ENCODE assay signal across 1 cellular context in the genomic region with DNA sequence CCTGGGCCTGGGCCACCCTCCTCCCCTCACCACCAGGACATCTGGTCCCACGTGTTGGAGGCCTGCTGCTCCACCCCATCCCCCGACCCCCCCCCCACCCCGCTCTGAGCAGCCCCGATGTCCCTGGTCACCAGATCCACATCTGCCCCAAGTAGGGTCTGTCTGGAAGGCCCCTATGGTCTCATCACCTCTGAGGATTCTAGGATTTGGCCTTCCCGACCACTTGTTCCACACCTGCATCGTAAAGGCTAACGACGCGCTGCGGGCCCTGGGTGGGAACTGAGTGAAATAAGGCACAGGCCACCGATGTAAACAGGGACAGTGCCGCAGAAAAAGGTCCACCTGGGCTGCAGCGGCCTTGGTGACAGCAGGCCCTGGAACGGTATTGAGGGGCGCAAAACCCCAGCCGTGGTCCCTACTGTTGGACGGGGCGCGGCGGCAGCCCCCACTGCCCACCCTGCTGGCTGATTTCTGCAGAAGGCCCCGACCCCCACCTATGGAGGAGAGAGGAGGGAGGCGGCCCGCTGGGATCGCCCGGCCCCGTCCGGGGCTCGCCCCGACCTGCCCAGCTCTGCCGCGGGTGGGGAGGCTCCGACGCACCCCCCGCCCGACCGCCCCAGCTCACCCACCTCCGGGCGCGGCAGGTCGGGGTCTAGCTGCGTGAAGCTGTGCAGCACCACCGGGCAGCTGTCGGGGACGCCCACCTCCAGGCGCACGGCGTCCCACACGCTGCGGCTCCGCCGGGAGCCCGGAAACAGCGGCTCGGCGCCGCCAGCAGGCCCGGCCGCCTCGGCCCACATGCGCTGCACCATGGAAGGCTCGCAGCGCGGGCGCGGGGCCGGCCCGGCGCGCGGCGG.
TF ChIP-seq lines count a peak whose summit lies in the region.

No MANE protein-coding gene starts in this region.

TF ChIP-seq in K562, 482 proteins besides CTCF, POLR2A, EP300 and RAD21 (continued from another document):
- no peak for TF ChIP-seq PATZ1 (CRISPR knock-in tag; IDR thresholded peaks at IDR 0.05; ENCODE audit: borderline replicate concordance)
- TF ChIP-seq NR4A1 (CRISPR knock-in tag; IDR thresholded peaks at IDR 0.05) = no peak
- TF ChIP-seq NR4A1 (tag; IDR thresholded peaks at IDR 0.05) = no peak
- TF ChIP-seq, protein P1, sequence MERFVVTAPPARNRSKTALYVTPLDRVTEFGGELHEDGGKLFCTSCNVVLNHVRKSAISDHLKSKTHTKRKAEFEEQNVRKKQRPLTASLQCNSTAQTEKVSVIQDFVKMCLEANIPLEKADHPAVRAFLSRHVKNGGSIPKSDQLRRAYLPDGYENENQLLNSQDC (CRISPR knock-in tag; IDR thresholded peaks at IDR 0.05) = no peak
- TF ChIP-seq RBBP5 (IDR thresholded peaks at IDR 0.05; ENCODE audit: borderline replicate concordance, insufficient read depth, low read length, poor library complexity, severe bottlenecking) = peak; percentile 26
- TF ChIP-seq ZNF445 (CRISPR knock-in tag; IDR thresholded peaks at IDR 0.05; ENCODE audit: low read depth) = no peak
- TF ChIP-seq ZNF764 (CRISPR knock-in tag; IDR thresholded peaks at IDR 0.05; ENCODE audit: low read depth) = no peak
- TF ChIP-seq, protein P2, sequence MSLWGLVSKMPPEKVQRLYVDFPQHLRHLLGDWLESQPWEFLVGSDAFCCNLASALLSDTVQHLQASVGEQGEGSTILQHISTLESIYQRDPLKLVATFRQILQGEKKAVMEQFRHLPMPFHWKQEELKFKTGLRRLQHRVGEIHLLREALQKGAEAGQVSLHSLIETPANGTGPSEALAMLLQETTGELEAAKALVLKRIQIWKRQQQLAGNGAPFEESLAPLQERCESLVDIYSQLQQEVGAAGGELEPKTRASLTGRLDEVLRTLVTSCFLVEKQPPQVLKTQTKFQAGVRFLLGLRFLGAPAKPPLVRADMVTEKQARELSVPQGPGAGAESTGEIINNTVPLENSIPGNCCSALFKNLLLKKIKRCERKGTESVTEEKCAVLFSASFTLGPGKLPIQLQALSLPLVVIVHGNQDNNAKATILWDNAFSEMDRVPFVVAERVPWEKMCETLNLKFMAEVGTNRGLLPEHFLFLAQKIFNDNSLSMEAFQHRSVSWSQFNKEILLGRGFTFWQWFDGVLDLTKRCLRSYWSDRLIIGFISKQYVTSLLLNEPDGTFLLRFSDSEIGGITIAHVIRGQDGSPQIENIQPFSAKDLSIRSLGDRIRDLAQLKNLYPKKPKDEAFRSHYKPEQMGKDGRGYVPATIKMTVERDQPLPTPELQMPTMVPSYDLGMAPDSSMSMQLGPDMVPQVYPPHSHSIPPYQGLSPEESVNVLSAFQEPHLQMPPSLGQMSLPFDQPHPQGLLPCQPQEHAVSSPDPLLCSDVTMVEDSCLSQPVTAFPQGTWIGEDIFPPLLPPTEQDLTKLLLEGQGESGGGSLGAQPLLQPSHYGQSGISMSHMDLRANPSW (CRISPR knock-in tag; IDR thresholded peaks at IDR 0.05) = no peak
- no peak for TF ChIP-seq NFXL1 (CRISPR knock-in tag; IDR thresholded peaks at IDR 0.05)
- TF ChIP-seq POU5F1 (IDR thresholded peaks at IDR 0.05; ENCODE audit: borderline replicate concordance, low read depth, low read length, partially characterized antibody) = no peak
- no peak for TF ChIP-seq ZSCAN32 (CRISPR knock-in tag; IDR thresholded peaks at IDR 0.05)
- TF ChIP-seq, protein P3, sequence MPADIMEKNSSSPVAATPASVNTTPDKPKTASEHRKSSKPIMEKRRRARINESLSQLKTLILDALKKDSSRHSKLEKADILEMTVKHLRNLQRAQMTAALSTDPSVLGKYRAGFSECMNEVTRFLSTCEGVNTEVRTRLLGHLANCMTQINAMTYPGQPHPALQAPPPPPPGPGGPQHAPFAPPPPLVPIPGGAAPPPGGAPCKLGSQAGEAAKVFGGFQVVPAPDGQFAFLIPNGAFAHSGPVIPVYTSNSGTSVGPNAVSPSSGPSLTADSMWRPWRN (IDR thresholded peaks at IDR 0.05; ENCODE audit: low read depth) = no peak
- no peak for TF ChIP-seq MCM2 (IDR thresholded peaks at IDR 0.05; ENCODE audit: low read depth)
- no peak for TF ChIP-seq MTA3 (IDR thresholded peaks at IDR 0.05; ENCODE audit: borderline replicate concordance)
- TF ChIP-seq, protein P4, sequence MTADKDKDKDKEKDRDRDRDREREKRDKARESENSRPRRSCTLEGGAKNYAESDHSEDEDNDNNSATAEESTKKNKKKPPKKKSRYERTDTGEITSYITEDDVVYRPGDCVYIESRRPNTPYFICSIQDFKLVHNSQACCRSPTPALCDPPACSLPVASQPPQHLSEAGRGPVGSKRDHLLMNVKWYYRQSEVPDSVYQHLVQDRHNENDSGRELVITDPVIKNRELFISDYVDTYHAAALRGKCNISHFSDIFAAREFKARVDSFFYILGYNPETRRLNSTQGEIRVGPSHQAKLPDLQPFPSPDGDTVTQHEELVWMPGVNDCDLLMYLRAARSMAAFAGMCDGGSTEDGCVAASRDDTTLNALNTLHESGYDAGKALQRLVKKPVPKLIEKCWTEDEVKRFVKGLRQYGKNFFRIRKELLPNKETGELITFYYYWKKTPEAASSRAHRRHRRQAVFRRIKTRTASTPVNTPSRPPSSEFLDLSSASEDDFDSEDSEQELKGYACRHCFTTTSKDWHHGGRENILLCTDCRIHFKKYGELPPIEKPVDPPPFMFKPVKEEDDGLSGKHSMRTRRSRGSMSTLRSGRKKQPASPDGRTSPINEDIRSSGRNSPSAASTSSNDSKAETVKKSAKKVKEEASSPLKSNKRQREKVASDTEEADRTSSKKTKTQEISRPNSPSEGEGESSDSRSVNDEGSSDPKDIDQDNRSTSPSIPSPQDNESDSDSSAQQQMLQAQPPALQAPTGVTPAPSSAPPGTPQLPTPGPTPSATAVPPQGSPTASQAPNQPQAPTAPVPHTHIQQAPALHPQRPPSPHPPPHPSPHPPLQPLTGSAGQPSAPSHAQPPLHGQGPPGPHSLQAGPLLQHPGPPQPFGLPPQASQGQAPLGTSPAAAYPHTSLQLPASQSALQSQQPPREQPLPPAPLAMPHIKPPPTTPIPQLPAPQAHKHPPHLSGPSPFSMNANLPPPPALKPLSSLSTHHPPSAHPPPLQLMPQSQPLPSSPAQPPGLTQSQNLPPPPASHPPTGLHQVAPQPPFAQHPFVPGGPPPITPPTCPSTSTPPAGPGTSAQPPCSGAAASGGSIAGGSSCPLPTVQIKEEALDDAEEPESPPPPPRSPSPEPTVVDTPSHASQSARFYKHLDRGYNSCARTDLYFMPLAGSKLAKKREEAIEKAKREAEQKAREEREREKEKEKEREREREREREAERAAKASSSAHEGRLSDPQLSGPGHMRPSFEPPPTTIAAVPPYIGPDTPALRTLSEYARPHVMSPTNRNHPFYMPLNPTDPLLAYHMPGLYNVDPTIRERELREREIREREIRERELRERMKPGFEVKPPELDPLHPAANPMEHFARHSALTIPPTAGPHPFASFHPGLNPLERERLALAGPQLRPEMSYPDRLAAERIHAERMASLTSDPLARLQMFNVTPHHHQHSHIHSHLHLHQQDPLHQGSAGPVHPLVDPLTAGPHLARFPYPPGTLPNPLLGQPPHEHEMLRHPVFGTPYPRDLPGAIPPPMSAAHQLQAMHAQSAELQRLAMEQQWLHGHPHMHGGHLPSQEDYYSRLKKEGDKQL (CRISPR knock-in tag; IDR thresholded peaks at IDR 0.05; ENCODE audit: borderline replicate concordance) = no peak
- TF ChIP-seq, protein P5, sequence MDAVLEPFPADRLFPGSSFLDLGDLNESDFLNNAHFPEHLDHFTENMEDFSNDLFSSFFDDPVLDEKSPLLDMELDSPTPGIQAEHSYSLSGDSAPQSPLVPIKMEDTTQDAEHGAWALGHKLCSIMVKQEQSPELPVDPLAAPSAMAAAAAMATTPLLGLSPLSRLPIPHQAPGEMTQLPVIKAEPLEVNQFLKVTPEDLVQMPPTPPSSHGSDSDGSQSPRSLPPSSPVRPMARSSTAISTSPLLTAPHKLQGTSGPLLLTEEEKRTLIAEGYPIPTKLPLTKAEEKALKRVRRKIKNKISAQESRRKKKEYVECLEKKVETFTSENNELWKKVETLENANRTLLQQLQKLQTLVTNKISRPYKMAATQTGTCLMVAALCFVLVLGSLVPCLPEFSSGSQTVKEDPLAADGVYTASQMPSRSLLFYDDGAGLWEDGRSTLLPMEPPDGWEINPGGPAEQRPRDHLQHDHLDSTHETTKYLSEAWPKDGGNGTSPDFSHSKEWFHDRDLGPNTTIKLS (IDR thresholded peaks at IDR 0.05; ENCODE audit: borderline replicate concordance, low read depth) = no peak
- TF ChIP-seq SETDB1 (IDR thresholded peaks at IDR 0.05; ENCODE audit: low read length) = no peak
- no peak for TF ChIP-seq HDAC3 (IDR thresholded peaks at IDR 0.05; ENCODE audit: borderline replicate concordance, partially characterized antibody)
- TF ChIP-seq, protein P6, sequence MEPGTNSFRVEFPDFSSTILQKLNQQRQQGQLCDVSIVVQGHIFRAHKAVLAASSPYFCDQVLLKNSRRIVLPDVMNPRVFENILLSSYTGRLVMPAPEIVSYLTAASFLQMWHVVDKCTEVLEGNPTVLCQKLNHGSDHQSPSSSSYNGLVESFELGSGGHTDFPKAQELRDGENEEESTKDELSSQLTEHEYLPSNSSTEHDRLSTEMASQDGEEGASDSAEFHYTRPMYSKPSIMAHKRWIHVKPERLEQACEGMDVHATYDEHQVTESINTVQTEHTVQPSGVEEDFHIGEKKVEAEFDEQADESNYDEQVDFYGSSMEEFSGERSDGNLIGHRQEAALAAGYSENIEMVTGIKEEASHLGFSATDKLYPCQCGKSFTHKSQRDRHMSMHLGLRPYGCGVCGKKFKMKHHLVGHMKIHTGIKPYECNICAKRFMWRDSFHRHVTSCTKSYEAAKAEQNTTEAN (CRISPR knock-in tag; IDR thresholded peaks at IDR 0.05) = no peak
- TF ChIP-seq ZNF12 (CRISPR knock-in tag; IDR thresholded peaks at IDR 0.05) = no peak
- no peak for TF ChIP-seq TBP (optimal IDR thresholded peaks at IDR 0.05; ENCODE audit: low read depth, low read length)
- no peak for TF ChIP-seq PHTF2 (CRISPR knock-in tag; IDR thresholded peaks at IDR 0.05)
- TF ChIP-seq ZNF165 (CRISPR knock-in tag; IDR thresholded peaks at IDR 0.05; ENCODE audit: borderline replicate concordance) = no peak
- TF ChIP-seq NEUROD1 (IDR thresholded peaks at IDR 0.05; ENCODE audit: borderline replicate concordance, low read depth, low read length, partially characterized antibody) = no peak
- peak; percentile 40 to 49; a peak in 2 of 4 replicates for TF ChIP-seq SIN3A (IDR thresholded peaks at IDR 0.05; ENCODE audit: borderline replicate concordance in 2 of 2, control insufficient read depth in 1 of 2, low read depth in 2 of 2, low read length in 2 of 2)
- TF ChIP-seq ERF (CRISPR knock-in tag; IDR thresholded peaks at IDR 0.05) = 0 out of 2 replicates have a peak, but pooled peaks have one; percentile 72
- TF ChIP-seq MCM3 (IDR thresholded peaks at IDR 0.05) = no peak
- TF ChIP-seq TGIF2 (CRISPR knock-in tag; IDR thresholded peaks at IDR 0.05) = peak; percentile 65; the same call in 1 of the 2 replicates
- no peak for TF ChIP-seq HEY1 (CRISPR knock-in tag; IDR thresholded peaks at IDR 0.05; ENCODE audit: borderline replicate concordance)
- no peak for TF ChIP-seq HDAC6 (IDR thresholded peaks at IDR 0.05; ENCODE audit: low read depth, low read length)
- no peak for TF ChIP-seq NFATC3 (IDR thresholded peaks at IDR 0.05)
- TF ChIP-seq JUNB (CRISPR knock-in tag; conservative IDR thresholded peaks at IDR 0.05) = no peak
- TF ChIP-seq GABPA (tag; conservative IDR thresholded peaks at IDR 0.05; ENCODE audit: low read depth) = peak; percentile 31; the same call in 1 of the 2 replicates
- no peak for TF ChIP-seq SMARCA4 (IDR thresholded peaks at IDR 0.05)
- TF ChIP-seq, protein P7, sequence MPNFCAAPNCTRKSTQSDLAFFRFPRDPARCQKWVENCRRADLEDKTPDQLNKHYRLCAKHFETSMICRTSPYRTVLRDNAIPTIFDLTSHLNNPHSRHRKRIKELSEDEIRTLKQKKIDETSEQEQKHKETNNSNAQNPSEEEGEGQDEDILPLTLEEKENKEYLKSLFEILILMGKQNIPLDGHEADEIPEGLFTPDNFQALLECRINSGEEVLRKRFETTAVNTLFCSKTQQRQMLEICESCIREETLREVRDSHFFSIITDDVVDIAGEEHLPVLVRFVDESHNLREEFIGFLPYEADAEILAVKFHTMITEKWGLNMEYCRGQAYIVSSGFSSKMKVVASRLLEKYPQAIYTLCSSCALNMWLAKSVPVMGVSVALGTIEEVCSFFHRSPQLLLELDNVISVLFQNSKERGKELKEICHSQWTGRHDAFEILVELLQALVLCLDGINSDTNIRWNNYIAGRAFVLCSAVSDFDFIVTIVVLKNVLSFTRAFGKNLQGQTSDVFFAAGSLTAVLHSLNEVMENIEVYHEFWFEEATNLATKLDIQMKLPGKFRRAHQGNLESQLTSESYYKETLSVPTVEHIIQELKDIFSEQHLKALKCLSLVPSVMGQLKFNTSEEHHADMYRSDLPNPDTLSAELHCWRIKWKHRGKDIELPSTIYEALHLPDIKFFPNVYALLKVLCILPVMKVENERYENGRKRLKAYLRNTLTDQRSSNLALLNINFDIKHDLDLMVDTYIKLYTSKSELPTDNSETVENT (CRISPR knock-in tag; IDR thresholded peaks at IDR 0.05) = no peak
- no peak for TF ChIP-seq CHCHD3 (CRISPR knock-in tag; IDR thresholded peaks at IDR 0.05)
- TF ChIP-seq ZNF586 (CRISPR knock-in tag; conservative IDR thresholded peaks at IDR 0.05) = no peak
- TF ChIP-seq NR3C1 (CRISPR knock-in tag; IDR thresholded peaks at IDR 0.05) = no peak
- 0 out of 2 replicates have a peak, but pooled peaks have one; percentile 42 for TF ChIP-seq GATAD2B (IDR thresholded peaks at IDR 0.05; ENCODE audit: borderline replicate concordance)
- no peak for TF ChIP-seq PCBP2 (IDR thresholded peaks at IDR 0.05; ENCODE audit: low read depth, low read length, poor library complexity, severe bottlenecking)
- TF ChIP-seq TRIM24 (IDR thresholded peaks at IDR 0.05) = no peak
